22 cellular contexts compared by ENCODE assay signal in genomic region chr11:134395002-134395401, GRCh38. TPM values are rescaled to one million over a fixed set of nuclear protein-coding genes. Genes with fewer than 3 reads are reported as not detected.
"Had no signal": no experiment of that assay in that cellular context is flagged by ENCODE, and none has a peak within 500 bp of the region (broad histone marks: within the 10 kb centered on the region; RNA-seq: fewer than 3 reads in every experiment).

No MANE protein-coding gene starts in this region.

- DNase-seq: KBM-7, MV-4-11, NCI-H1048, NCI-H1105, NCI-H1417, NCI-H1436 treated with DMSO at 0.1 percent for 48 hours, NCI-H1694, NCI-H187 treated with DMSO at 0.1 percent for 48 hours, NCI-H2029 treated with DMSO at 0.1 percent for 48 hours, NCI-H2171 treated with DMSO at 0.1 percent for 48 hours, NCI-H345, NCI-H446 treated with DMSO at 0.1 percent for 48 hours, NCI-H510A treated with DMSO at 0.1 percent for 48 hours, NCI-H526, NCI-H748 treated with DMSO at 0.1 percent for 48 hours, Right ventricle myocardium superior, RPMI8226, SIG-M5 had no signal

- H3K36me3 ChIP-seq: SJSA1 had no signal

- H3K27me3 ChIP-seq: SJSA1 had no signal

- H3K4me3 ChIP-seq: SJSA1, SK-N-MC had no signal

- H3K27ac ChIP-seq: SJSA1, SK-N-MC had no signal

- H3K4me1 ChIP-seq: SJSA1 had no signal

- H3K9me3 ChIP-seq: SJSA1 had no signal

RNA-seq across cellular contexts. Expression of gene B3GAT1, which starts 17.0 kb away (rescaled TPM):
- total RNA-seq: LHCN-M2, MCF 10A, SJSA1 had no signal
